Comparison of ENCODE assay signal across 8 cellular contexts in genomic region chr4:134024251-134024650, GRCh38.
DNase-seq lines count a peak whose midpoint lies in the region; ATAC-seq and TF ChIP-seq lines count a peak whose summit lies in the region.

No MANE protein-coding gene starts in this region.

- in situ Hi-C loops in GM13976 (cut with MboI; ENCODE audit: low sequenced_read_pairs, unreplicated experiment) = no loop called here

- no peak overlapping the region for H2AFZ ChIP-seq in fibroblast of lung (ENCODE audit: low read length)

- no peak for ATAC-seq in body of pancreas

- no peak overlapping the region for H3K9ac ChIP-seq in fibroblast of lung (ENCODE audit: insufficient read depth, low read length)

- TF ChIP-seq CTCF in 22Rv1 (IDR thresholded peaks at IDR 0.05) (peak; percentile 70), GM13976 (IDR thresholded peaks at IDR 0.05; ENCODE audit: borderline replicate concordance, control extremely low read depth, extremely low read depth, insufficient read depth, missing control alignments) (peak; percentile 10), fibroblast of lung (conservative IDR thresholded peaks at IDR 0.05 in 1 of 2, IDR thresholded peaks at IDR 0.05 in 1 of 2; ENCODE audit: low read depth in 1 of 2, low read length in 2 of 2) (peak; percentile 4 to 21), tibial artery (IDR thresholded peaks at IDR 0.05) (no peak), tibial nerve (IDR thresholded peaks at IDR 0.05) (no peak), stomach (IDR thresholded peaks at IDR 0.05) (no peak), body of pancreas (IDR thresholded peaks at IDR 0.05) (no peak)

- no peaks in the 10 kb centered on the region for H3K79me2 ChIP-seq in fibroblast of lung (ENCODE audit: control insufficient read depth, insufficient read depth, low read length)

- H3K27ac ChIP-seq in 22Rv1 = no peak overlapping the region
- no peak overlapping the region for H3K27ac ChIP-seq in fibroblast of lung (ENCODE audit: insufficient read depth, low read length)
- no peak overlapping the region for H3K27ac ChIP-seq in tibial artery
- no peak overlapping the region for H3K27ac ChIP-seq in tibial nerve
- H3K27ac ChIP-seq in stomach = no peak overlapping the region
- no peak overlapping the region for H3K27ac ChIP-seq in body of pancreas

- TF ChIP-seq POLR2A in tibial nerve (IDR thresholded peaks at IDR 0.05) (no peak), stomach (IDR thresholded peaks at IDR 0.05) (no peak), body of pancreas (IDR thresholded peaks at IDR 0.05) (no peak)

- DNase-seq in GM13976 (ENCODE audit: low spot score) (no peak), NCI-H82 (lab: John Stamatoyannopoulos, UW) (peak; percentile 50), fibroblast of lung (ENCODE audit: low read depth in 2 of 2) (peak; percentile 6 to 24), tibial artery (no peak), tibial nerve (ENCODE audit: low spot score in 2 of 2) (no peak), stomach (no peak), body of pancreas (no peak)

- H4K20me1 ChIP-seq in fibroblast of lung (ENCODE audit: control insufficient read depth, extremely low read depth, insufficient read depth, low read length) = no peaks in the 10 kb centered on the region

- no peak overlapping the region for H3K4me2 ChIP-seq in fibroblast of lung (ENCODE audit: extremely low read depth, insufficient read depth, low read length)

- H3K36me3 ChIP-seq in fibroblast of lung (ENCODE audit: control insufficient read depth, insufficient read depth, low read length) (no peaks in the 10 kb centered on the region), tibial artery (no peaks in the 10 kb centered on the region), tibial nerve (no peaks in the 10 kb centered on the region), stomach (no peaks in the 10 kb centered on the region), body of pancreas (replicated peaks in 1 of 2; ENCODE audit: insufficient read depth in 1 of 2, low read depth in 2 of 2) (no peaks in the 10 kb centered on the region)

- no peaks in the 10 kb centered on the region for H3K9me3 ChIP-seq in fibroblast of lung (ENCODE audit: control insufficient read depth, insufficient read depth, low read depth, low read length)
- no peaks in the 10 kb centered on the region for H3K9me3 ChIP-seq in tibial artery
- no peaks in the 10 kb centered on the region for H3K9me3 ChIP-seq in tibial nerve
- H3K9me3 ChIP-seq in stomach = no peaks in the 10 kb centered on the region
- H3K9me3 ChIP-seq in body of pancreas = no peaks in the 10 kb centered on the region

- H3K4me3 ChIP-seq in fibroblast of lung (replicated peaks in 1 of 4; ENCODE audit: control extremely low read depth in 1 of 4, insufficient read depth in 1 of 4, low read depth in 3 of 4, low read length in 4 of 4) (no peak overlapping the region), tibial artery (no peak overlapping the region), tibial nerve (no peak overlapping the region), stomach (no peak overlapping the region), body of pancreas (no peak overlapping the region)

- H3K27me3 ChIP-seq in fibroblast of lung (ENCODE audit: control insufficient read depth, insufficient read depth, low read length) = no peaks in the 10 kb centered on the region
- no peaks in the 10 kb centered on the region for H3K27me3 ChIP-seq in tibial artery
- no peaks in the 10 kb centered on the region for H3K27me3 ChIP-seq in tibial nerve
- no peaks in the 10 kb centered on the region for H3K27me3 ChIP-seq in stomach
- H3K27me3 ChIP-seq in body of pancreas = no peaks in the 10 kb centered on the region

- TF ChIP-seq EP300 in tibial nerve (IDR thresholded peaks at IDR 0.05) (no peak), stomach (IDR thresholded peaks at IDR 0.05) (no peak)

- intact Hi-C loops in tibial artery (cut with DNase I; ENCODE audit: low total_unique reads) = no loop called here
- intact Hi-C loops in stomach (cut with DNase I; ENCODE audit: low total_unique reads) = no loop called here
- intact Hi-C loops in body of pancreas (cut with DNase I) = no loop called here

- H3K4me1 ChIP-seq in fibroblast of lung (ENCODE audit: control insufficient read depth, extremely low read depth, insufficient read depth, low read length) (no peaks in the 10 kb centered on the region), tibial artery (no peaks in the 10 kb centered on the region), tibial nerve (no peaks in the 10 kb centered on the region), stomach (no peaks in the 10 kb centered on the region), body of pancreas (no peaks in the 10 kb centered on the region)

- WGBS in tibial nerve, 2 donors = 86 to 89% methylated on average over 2 of the region's 2 CpGs
- 69 to 85% (median 71%) methylated on average over 2 of the region's 2 CpGs for WGBS in stomach, 5 donors
- 31 to 56% methylated on average over 2 of the region's 2 CpGs for WGBS in body of pancreas, 2 donors

Comparison
In these comparisons a context has a peak if more than half of its experiments do, and no peak if none do; other contexts are left out.
1. CTCF ChIP-seq: peak in 22Rv1 (single experiment), GM13976 (single experiment) and fibroblast of lung (2 of 2); none in tibial artery (0 of 2), tibial nerve (0 of 5), stomach (0 of 7) and body of pancreas (0 of 7).
2. DNase-seq: peak in NCI-H82 (single experiment) and fibroblast of lung (2 of 2); none in GM13976 (single experiment), tibial artery (0 of 2), tibial nerve (0 of 2), stomach (single experiment) and body of pancreas (0 of 4).